Comparison of ENCODE assay signal across 1 cellular context in genomic region chr21:43810505-43811261, GRCh38.
TF ChIP-seq lines count a peak whose summit lies in the region.

No MANE protein-coding gene starts in this region.

TF ChIP-seq in HepG2, 621 proteins besides CTCF, POLR2A, EP300 and RAD21 (continued from another document and continues in another):
- TF ChIP-seq AGO1 (IDR thresholded peaks at IDR 0.05; ENCODE audit: low read depth, low read length, poor library complexity, severe bottlenecking): peak; percentile 40
- TF ChIP-seq ZNF329 (CRISPR knock-in tag; IDR thresholded peaks at IDR 0.05; ENCODE audit: low read depth): no peak
- no peak for TF ChIP-seq ZEB1 (IDR thresholded peaks at IDR 0.05; ENCODE audit: insufficient replicate concordance, low read depth)
- TF ChIP-seq ZNF75D (CRISPR knock-in tag; IDR thresholded peaks at IDR 0.05; ENCODE audit: borderline replicate concordance): no peak
- TF ChIP-seq TBP (CRISPR knock-in tag; IDR thresholded peaks at IDR 0.05): no peak
- TF ChIP-seq ZNF430 (CRISPR knock-in tag; IDR thresholded peaks at IDR 0.05): no peak
- TF ChIP-seq ZFP36L1 (CRISPR knock-in tag; IDR thresholded peaks at IDR 0.05): no peak
- TF ChIP-seq ZSCAN25 (CRISPR knock-in tag; IDR thresholded peaks at IDR 0.05): peak; percentile 94
- TF ChIP-seq ZNF883 (CRISPR knock-in tag; IDR thresholded peaks at IDR 0.05; ENCODE audit: not compliant biosample characterization): peak; percentile 30
- peak; percentile 35 for TF ChIP-seq HNF4A (CRISPR knock-in tag; IDR thresholded peaks at IDR 0.05)
- TF ChIP-seq BATF2 (CRISPR knock-in tag; IDR thresholded peaks at IDR 0.05): no peak
- TF ChIP-seq ZNF891 (CRISPR knock-in tag; IDR thresholded peaks at IDR 0.05): peak; percentile 89
- no peak for TF ChIP-seq SOX13 (IDR thresholded peaks at IDR 0.05)
- TF ChIP-seq SOX13 (CRISPR knock-in tag; conservative IDR thresholded peaks at IDR 0.05 in 1 of 2, IDR thresholded peaks at IDR 0.05 in 1 of 2): 0 out of 4 replicates have a peak, but pooled peaks of 1 of the 2 experiments have one; percentile 10
- no peak for TF ChIP-seq LCORL (IDR thresholded peaks at IDR 0.05)
- peak; percentile 81; the same call in 1 of the 2 replicates for TF ChIP-seq LCORL (CRISPR knock-in tag; IDR thresholded peaks at IDR 0.05)
- TF ChIP-seq MEIS2 (CRISPR knock-in tag; IDR thresholded peaks at IDR 0.05): peak; percentile 64; the same call in 1 of the 2 replicates
- no peak for TF ChIP-seq ATF2 (CRISPR knock-in tag; IDR thresholded peaks at IDR 0.05)
- peak; percentile 14 for TF ChIP-seq CBX1 (IDR thresholded peaks at IDR 0.05; ENCODE audit: low read depth)
- TF ChIP-seq SUZ12 (IDR thresholded peaks at IDR 0.05; ENCODE audit: low read depth, low read length): no peak
- TF ChIP-seq ATF7-NPFF (CRISPR knock-in tag; IDR thresholded peaks at IDR 0.05; ENCODE audit: low read depth): no peak
- TF ChIP-seq ZMYM2 (CRISPR knock-in tag; IDR thresholded peaks at IDR 0.05): peak; percentile 55; the same call in 1 of the 2 replicates
- TF ChIP-seq IRX3 (CRISPR knock-in tag; IDR thresholded peaks at IDR 0.05; ENCODE audit: borderline replicate concordance, low read depth): no peak
- TF ChIP-seq SOX6 (IDR thresholded peaks at IDR 0.05): no peak
- peak; percentile 53; the same call in 1 of the 2 replicates for TF ChIP-seq SOX6 (CRISPR knock-in tag; IDR thresholded peaks at IDR 0.05)
- TF ChIP-seq ARID2 (CRISPR knock-in tag; IDR thresholded peaks at IDR 0.05; ENCODE audit: borderline replicate concordance): no peak
- TF ChIP-seq ZBTB40 (IDR thresholded peaks at IDR 0.05): no peak
- TF ChIP-seq ZBTB40 (CRISPR knock-in tag; IDR thresholded peaks at IDR 0.05): 0 out of 2 replicates have a peak, but pooled peaks have one; percentile 32
- TF ChIP-seq ARID5B (CRISPR knock-in tag; IDR thresholded peaks at IDR 0.05): no peak
- peak; percentile 29; the same call in 1 of the 2 replicates for TF ChIP-seq GATAD2A (CRISPR knock-in tag; IDR thresholded peaks at IDR 0.05)
- TF ChIP-seq MAX (IDR thresholded peaks at IDR 0.05): 0 out of 2 replicates have a peak, but pooled peaks have one; percentile 34
- TF ChIP-seq XRCC5 (optimal IDR thresholded peaks at IDR 0.05; ENCODE audit: low read length): peak; percentile 90
- TF ChIP-seq ZNF724P (CRISPR knock-in tag; IDR thresholded peaks at IDR 0.05; ENCODE audit: borderline replicate concordance): no peak
- no peak for TF ChIP-seq ZMAT3 (CRISPR knock-in tag; conservative IDR thresholded peaks at IDR 0.05)
- TF ChIP-seq RBM22 (optimal IDR thresholded peaks at IDR 0.05; ENCODE audit: low read length): peak; percentile 52
- peak; percentile 23; the same call in 1 of the 2 replicates for TF ChIP-seq ZNF747 (CRISPR knock-in tag; IDR thresholded peaks at IDR 0.05; ENCODE audit: borderline replicate concordance)
- no peak for TF ChIP-seq KLF15 (CRISPR knock-in tag; IDR thresholded peaks at IDR 0.05; ENCODE audit: borderline replicate concordance)
- TF ChIP-seq ZNF605 (CRISPR knock-in tag; IDR thresholded peaks at IDR 0.05): peak; percentile 51; the same call in 1 of the 2 replicates
- no peak for TF ChIP-seq ZNF234 (CRISPR knock-in tag; conservative IDR thresholded peaks at IDR 0.05)
- peak; percentile 49 for TF ChIP-seq SALL1 (CRISPR knock-in tag; IDR thresholded peaks at IDR 0.05)
- TF ChIP-seq DR1 (CRISPR knock-in tag; IDR thresholded peaks at IDR 0.05): 0 out of 2 replicates have a peak, but pooled peaks have one; percentile 19
- TF ChIP-seq ARID4A (CRISPR knock-in tag; IDR thresholded peaks at IDR 0.05; ENCODE audit: borderline replicate concordance): peak; percentile 31
- TF ChIP-seq SRY (CRISPR knock-in tag; IDR thresholded peaks at IDR 0.05): 0 out of 2 replicates have a peak, but pooled peaks have one; percentile 44
- no peak for TF ChIP-seq BORCS8-MEF2B (CRISPR knock-in tag; IDR thresholded peaks at IDR 0.05)
- no peak for TF ChIP-seq ELF1 (CRISPR knock-in tag; IDR thresholded peaks at IDR 0.05)
- no peak for TF ChIP-seq FOXM1 (CRISPR knock-in tag; IDR thresholded peaks at IDR 0.05)
- peak; percentile 43; the same call in 1 of the 2 replicates for TF ChIP-seq ZNF333 (CRISPR knock-in tag; IDR thresholded peaks at IDR 0.05; ENCODE audit: borderline replicate concordance)
- 0 out of 2 replicates have a peak, but pooled peaks have one; percentile 34 for TF ChIP-seq SOX5 (CRISPR knock-in tag; IDR thresholded peaks at IDR 0.05; ENCODE audit: borderline replicate concordance)
